Comparison of ENCODE assay signal across 1 cellular context in genomic region chr12:94606810-94607209, GRCh38. TPM values are rescaled to one million over a fixed set of nuclear protein-coding genes. Genes with fewer than 3 reads are reported as not detected.
"Had no signal": no experiment of that assay in that cellular context is flagged by ENCODE, and none has a peak within 500 bp of the region (broad histone marks: within the 10 kb centered on the region; RNA-seq: fewer than 3 reads in every experiment).

No MANE protein-coding gene starts in this region.

RNA-seq across cellular contexts. Expression of gene TMCC3, which starts 43.5 kb away (rescaled TPM):
- total RNA-seq: HFFc6 had no signal
